Comparison of ENCODE assay signal across 16 cellular contexts in the genomic region with DNA sequence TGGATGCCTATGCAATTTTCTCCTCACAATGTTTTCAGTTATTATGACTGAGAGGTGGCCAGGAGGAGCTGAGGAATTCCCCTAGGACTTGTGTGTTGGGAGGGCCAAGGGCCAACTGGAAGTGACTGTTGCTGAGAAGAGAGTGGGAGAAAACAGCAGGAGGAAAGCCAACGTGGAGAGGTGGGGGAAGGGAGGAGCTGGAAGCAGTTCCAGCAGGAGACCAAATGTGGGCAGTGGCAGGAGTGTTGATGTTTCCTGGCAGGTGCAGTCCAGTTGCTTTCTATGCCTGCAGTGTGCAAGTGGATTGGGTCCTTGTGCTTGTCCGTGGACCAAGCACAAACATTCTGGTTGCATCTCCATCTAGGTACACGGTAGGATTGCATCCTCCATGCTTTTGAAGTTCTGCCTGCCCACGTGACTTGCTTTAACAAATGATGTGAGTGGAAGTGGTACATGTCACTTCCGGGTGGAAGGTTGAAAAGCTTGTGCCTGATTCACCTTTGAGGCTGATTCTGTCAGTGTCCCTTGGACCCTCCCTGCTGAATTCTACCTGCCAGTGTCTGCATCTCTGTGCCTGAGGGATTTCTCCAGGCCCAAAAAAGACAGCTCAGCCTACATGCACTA. TPM values are rescaled to one million over a fixed set of nuclear protein-coding genes. Genes with fewer than 3 reads are reported as not detected.
"Had no signal": no experiment of that assay in that cellular context is flagged by ENCODE, and none has a peak within 500 bp of the region (broad histone marks: within the 10 kb centered on the region; RNA-seq: fewer than 3 reads in every experiment).

No MANE protein-coding gene starts in this region.

- ATAC-seq: activated CD4-positive, CD25-positive, alpha-beta regulatory T cell treated with anti-CD3 and anti-CD28 coated beads, Interleukin-2, amount 50 U/mL, for 24 hours; activated naive CD8-positive, alpha-beta T cell treated with anti-CD3 and anti-CD28 coated beads, Interleukin-2, amount 50 U/mL, for 24 hours; activated T-helper 17 cell treated with anti-CD3 and anti-CD28 coated beads, Interleukin-2, amount 50 U/mL, for 72 hours; foreskin keratinocyte; heart left ventricle; left colon; lower lobe of right lung; stimulated activated effector memory CD8-positive, alpha-beta T cell treated with anti-CD3 and anti-CD28 coated beads, Interleukin-12 subunit alpha, Interleukin-12 subunit beta, amount 100 ng/mL, for 72 hours had no signal

- DNase-seq: activated CD4-positive, alpha-beta T cell treated with anti-CD3 and anti-CD28 coated beads, Interleukin-2, amount 50 U/mL, for 1 hour; activated naive CD4-positive, alpha-beta T cell treated with Interleukin-2 at 50 U/mL for 16 hours; activated naive CD8-positive, alpha-beta T cell treated with anti-CD3 and anti-CD28 coated beads, Interleukin-2, amount 50 U/mL, for 24 hours; cerebellar nuclear complex; effector CD8-positive, alpha-beta T cell; foreskin keratinocyte; heart left ventricle; left colon; lower lobe of right lung; midbrain had no signal

RNA-seq across cellular contexts. Expression of gene CRHR1, which starts 54.7 kb away (rescaled TPM):
- total RNA-seq: aorta, foreskin keratinocyte, left colon, lower lobe of right lung, osteocyte, thoracic aorta had no signal
- polyA plus RNA-seq: aorta, foreskin keratinocyte, heart left ventricle had no signal
